8 cellular contexts compared by ENCODE assay signal in genomic region chr22:38927033-38927789, GRCh38. TPM values are rescaled to one million over a fixed set of nuclear protein-coding genes. Genes with fewer than 3 reads are reported as not detected.
DNase-seq lines count a peak whose midpoint lies in the region; ATAC-seq lines count a peak whose summit lies in the region.

No MANE protein-coding gene starts in this region.

- peak; percentile 24 for DNase-seq in NCI-H2029 treated with DMSO at 0.1 percent for 48 hours (lab: John Stamatoyannopoulos, UW)
- no peak for DNase-seq in NCI-H2029 (lab: John Stamatoyannopoulos, UW)
- peak; percentile 41 for DNase-seq in SHP77 treated with DMSO at 0.1 percent for 48 hours (lab: John Stamatoyannopoulos, UW)
- peak; percentile 34 for DNase-seq in amniotic epithelial cell (ENCODE audit: low read depth)
- peak; percentile 79 for DNase-seq in left cardiac atrium
- DNase-seq in posterior cingulate gyrus = peak; percentile 67 to 96 (median 78)

- ATAC-seq in left cardiac atrium = peak; percentile 73
- ATAC-seq in HG03196 (IDR thresholded peaks at IDR 0.05; ENCODE audit: unreplicated experiment) = no peak
- no peak for ATAC-seq in HG03342 (IDR thresholded peaks at IDR 0.05; ENCODE audit: unreplicated experiment)

- intact Hi-C loops in left cardiac atrium (cut with DNase I) = loop anchor here (5.0 to 10.0 kb wide), 2 partner anchors 52 to 55 kb away; partner anchors contain the start of gene CBX6 (in 2 of the 2)
- intact Hi-C loops in posterior cingulate gyrus (cut with DNase I) = loop anchor here (2.0 kb wide), 1 partner anchor 56 kb away; no protein-coding TSS in a partner anchor

RNA-seq across cellular contexts. Expression of gene APOBEC3A, which starts 30.2 kb away (rescaled TPM):
- total RNA-seq in left cardiac atrium = 1 to 10 TPM; 1.6 to 2.9 TPM

RNA-seq across cellular contexts. Expression of gene APOBEC3B, which starts 54.9 kb away (rescaled TPM):
- total RNA-seq in left cardiac atrium = 1 to 10 TPM; 1.5 to 1.6 TPM

RNA-seq across cellular contexts. Expression of gene CBX6, which starts 55.2 kb away (rescaled TPM):
- 10 to 100 TPM; 46.0 to 54.3 TPM for total RNA-seq in left cardiac atrium

Comparison
In these comparisons a context has a peak if more than half of its experiments do, and no peak if none do; other contexts are left out.
1. ATAC-seq: peak in left cardiac atrium (2 of 2); none in HG03196 (single experiment) and HG03342 (single experiment).